Comparison of ENCODE assay signal across 19 cellular contexts in the genomic region with DNA sequence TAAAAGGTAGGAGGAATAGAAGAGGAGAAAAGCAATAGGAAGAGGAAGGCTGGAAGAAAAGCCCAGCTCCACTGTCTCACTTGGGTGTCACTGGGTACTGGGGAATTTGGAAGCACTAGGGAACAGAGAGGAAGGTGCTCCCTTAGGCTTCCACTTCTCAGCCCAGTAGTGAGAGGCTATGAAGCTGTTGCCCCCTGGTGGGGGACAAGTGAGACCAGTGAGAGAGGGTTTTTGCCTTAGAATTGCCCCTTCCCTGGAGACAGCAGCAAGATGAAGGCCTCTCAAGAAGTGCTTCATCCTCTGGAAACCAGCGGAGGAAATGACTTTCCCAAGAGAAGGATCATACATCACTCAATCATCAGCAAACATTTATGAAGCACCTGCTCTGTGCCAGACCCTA. TPM values are rescaled to one million over a fixed set of nuclear protein-coding genes. Genes with fewer than 3 reads are reported as not detected.
DNase-seq lines count a peak whose midpoint lies in the region; TF ChIP-seq lines count a peak whose summit lies in the region.
"Had no signal": no experiment of that assay in that cellular context is flagged by ENCODE, and none has a peak within 500 bp of the region (broad histone marks: within the 10 kb centered on the region; RNA-seq: fewer than 3 reads in every experiment).

No MANE protein-coding gene starts in this region.

- H3K4me1 ChIP-seq in OCI-LY1 (ENCODE audit: insufficient read depth, low read length, severe bottlenecking) (peaks cover 5% of the 10 kb centered on the region), endodermal cell (ENCODE audit: control insufficient read depth, insufficient read depth, low read length) (no peaks in the 10 kb centered on the region)

- H4K20me1 ChIP-seq in OCI-LY1 (ENCODE audit: insufficient read depth, low read length) = no peaks in the 10 kb centered on the region

- no peak overlapping the region for H3K27ac ChIP-seq in OCI-LY1 (ENCODE audit: low read depth, low read length, poor library complexity, severe bottlenecking)
- no peak overlapping the region for H3K27ac ChIP-seq in endodermal cell (ENCODE audit: low read depth, low read length)
- H3K27ac ChIP-seq: GM23248, pancreas had no signal

- no peaks in the 10 kb centered on the region for H3K9me2 ChIP-seq in OCI-LY1 (ENCODE audit: low read depth, low read length)

- in situ Hi-C loops in ACHN (cut with HindIII; ENCODE audit: low pct_ligation_motif_present, low pct_unique_long_range_greater_than_20kb, low sequenced_read_pairs) = no loop called here

- no peak overlapping the region for H3K27ac Mint-ChIP-seq in endodermal cell

- peaks cover 13% of the 10 kb centered on the region; the same call in 1 of the 2 replicates for H3K36me3 ChIP-seq in OCI-LY1 (ENCODE audit: insufficient read depth, low read length)
- H3K36me3 ChIP-seq in endodermal cell (ENCODE audit: control insufficient read depth, insufficient read depth, low read length) = peaks cover 40% of the 10 kb centered on the region

- 88 to 100% methylated on average over 1 of the region's 1 CpG for WGBS in endodermal cell (ENCODE audit: insufficient coverage in 1 of 2, insufficient read length in 1 of 2), 2 experiments

- TF ChIP-seq CTCF in GM12864 (IDR thresholded peaks at IDR 0.05; ENCODE audit: low read depth, low read length, missing control alignments) (peak; percentile 10), OCI-LY1 (IDR thresholded peaks at IDR 0.05; ENCODE audit: low read length) (peak; percentile 29; the same call in 1 of the 2 replicates), endodermal cell (conservative IDR thresholded peaks at IDR 0.05) (peak; percentile 65)

- peaks cover 89% of the 10 kb centered on the region for H3K9me3 Mint-ChIP-seq in endodermal cell

- H3K4me3 Mint-ChIP-seq in endodermal cell = no peak overlapping the region

- H3K27me3 ChIP-seq in OCI-LY1 (ENCODE audit: insufficient read depth, low read length) = no peaks in the 10 kb centered on the region
- H3K27me3 ChIP-seq in endodermal cell (ENCODE audit: control insufficient read depth, insufficient read depth, low read length, poor library complexity, severe bottlenecking) = no peaks in the 10 kb centered on the region
- H3K27me3 ChIP-seq: pancreas had no signal

- peaks cover 79% of the 10 kb centered on the region for H3K36me3 Mint-ChIP-seq in endodermal cell (ENCODE audit: low read depth)

- peak; percentile 5 for DNase-seq in ACHN
- DNase-seq in GM12864 (ENCODE audit: low read depth) = no peak
- no peak for DNase-seq in endodermal cell
- no peak for DNase-seq in COLO668 (lab: John Stamatoyannopoulos, UW; ENCODE audit: unreplicated experiment)
- DNase-seq in mesenteric fat pad (ENCODE audit: low spot score) = no peak
- DNase-seq in central memory CD4-positive, alpha-beta T cell = no peak
- DNase-seq in middle frontal gyrus (ENCODE audit: extremely low spot score, low spot score) = no peak
- DNase-seq: activated CD4-positive, alpha-beta T cell treated with anti-CD3 and anti-CD28 coated beads, Interleukin-2, amount 50 U/mL, for 1 hour; activated naive CD4-positive, alpha-beta T cell; aorta; Calu3; GM23248; NCI-H2029; NCI-H524 treated with DMSO at 0.1 percent for 48 hours; pancreas; stimulated activated CD4-positive, alpha-beta T cell treated with anti-CD3 and anti-CD28 coated beads, Interleukin-2, amount 100 ng/mL, for 48 hours had no signal

- H3K9me3 ChIP-seq in OCI-LY1 (ENCODE audit: low read length) (peaks cover 23% of the 10 kb centered on the region), endodermal cell (ENCODE audit: control insufficient read depth, low read length) (peaks cover 77% of the 10 kb centered on the region)
- H3K9me3 ChIP-seq: pancreas had no signal

- H3K9ac ChIP-seq in OCI-LY1 (ENCODE audit: low read length) = no peak overlapping the region
- no peak overlapping the region for H3K9ac ChIP-seq in endodermal cell (ENCODE audit: extremely low read depth, low read length, poor library complexity, severe bottlenecking)
- H3K9ac ChIP-seq: GM23248 had no signal

- no peak overlapping the region for H3K4me2 ChIP-seq in OCI-LY1 (ENCODE audit: low read length)

- no peaks in the 10 kb centered on the region for H3K27me3 Mint-ChIP-seq in endodermal cell (ENCODE audit: insufficient read depth)

- no peaks in the 10 kb centered on the region for H3K79me2 ChIP-seq in OCI-LY1 (ENCODE audit: insufficient read depth, low read length)

- no peak overlapping the region for H2AFZ ChIP-seq in OCI-LY1 (ENCODE audit: low read length)
- H2AFZ ChIP-seq: GM23248 had no signal

- no peaks in the 10 kb centered on the region for H3K4me1 Mint-ChIP-seq in endodermal cell

- H3K4me3 ChIP-seq in GM12864 (ENCODE audit: low read depth, low read length) (no peak overlapping the region), OCI-LY1 (ENCODE audit: low read depth, low read length, poor library complexity, severe bottlenecking) (no peak overlapping the region), endodermal cell (ENCODE audit: low read length) (no peak overlapping the region)
- H3K4me3 ChIP-seq: GM23248, pancreas had no signal

- H3F3A ChIP-seq in OCI-LY1 (ENCODE audit: insufficient read depth, low read length) = no peaks in the 10 kb centered on the region

RNA-seq across cellular contexts. Expression of a gene that starts 4.7 kb away (rescaled TPM):
- total RNA-seq in endodermal cell = 10 to 100 TPM; 25.8 to 34.7 TPM
- 22.0 TPM for polyA plus RNA-seq in endodermal cell (2013, experiment 1 of 2)
- polyA plus RNA-seq in endodermal cell (2013, experiment 2 of 2) = 21.2 TPM
- 7.9 TPM for total RNA-seq in mesenteric fat pad

RNA-seq across cellular contexts. Expression of a gene that starts 26.5 kb away (rescaled TPM):
- total RNA-seq in endodermal cell = 1 to 10 TPM; 1.5 to 2.2 TPM
- polyA plus RNA-seq in endodermal cell (2013, experiment 1 of 2) = 1.5 TPM
- 0.75 TPM for polyA plus RNA-seq in endodermal cell (2013, experiment 2 of 2)
- not detected for total RNA-seq in mesenteric fat pad
- total RNA-seq: aorta, Calu3, GM23248, myocyte had no signal

RNA-seq across cellular contexts. Expression of a gene that starts 33.0 kb away (rescaled TPM):
- total RNA-seq in endodermal cell (under 1 TPM; 0.40 to 0.51 TPM), mesenteric fat pad (1.3 TPM)
- polyA plus RNA-seq in endodermal cell (2013, experiment 1 of 2) = 0.53 TPM
- polyA plus RNA-seq in endodermal cell (2013, experiment 2 of 2) = 1.0 TPM
- total RNA-seq: GM23248, lower leg skin had no signal

RNA-seq across cellular contexts. Expression of a gene that starts 51.8 kb away (rescaled TPM):
- total RNA-seq in endodermal cell = 10 to 100 TPM in 1 of 2 donors, 1 to 10 TPM in 1; 9.3 to 12.0 TPM
- 3.7 TPM for polyA plus RNA-seq in endodermal cell (2013, experiment 1 of 2)
- polyA plus RNA-seq in endodermal cell (2013, experiment 2 of 2) = 2.8 TPM
- 3.5 TPM for total RNA-seq in mesenteric fat pad
- total RNA-seq: Calu3 had no signal

RNA-seq across cellular contexts. Expression of a gene that starts 59.8 kb away (rescaled TPM):
- 10 to 100 TPM; 10.4 to 11.0 TPM for total RNA-seq in endodermal cell
- 12.0 TPM for polyA plus RNA-seq in endodermal cell (2013, experiment 1 of 2)
- polyA plus RNA-seq in endodermal cell (2013, experiment 2 of 2) = 9.8 TPM
- 4.0 TPM for total RNA-seq in mesenteric fat pad

Comparison
In these comparisons a context has a peak if more than half of its experiments do, and no peak if none do; other contexts are left out.
1. CTCF ChIP-seq: peak in every context shown above with its lines; median percentile 65 in endodermal cell; 29 in OCI-LY1; 10 in GM12864.